13 cellular contexts compared by ENCODE assay signal in the genomic region with DNA sequence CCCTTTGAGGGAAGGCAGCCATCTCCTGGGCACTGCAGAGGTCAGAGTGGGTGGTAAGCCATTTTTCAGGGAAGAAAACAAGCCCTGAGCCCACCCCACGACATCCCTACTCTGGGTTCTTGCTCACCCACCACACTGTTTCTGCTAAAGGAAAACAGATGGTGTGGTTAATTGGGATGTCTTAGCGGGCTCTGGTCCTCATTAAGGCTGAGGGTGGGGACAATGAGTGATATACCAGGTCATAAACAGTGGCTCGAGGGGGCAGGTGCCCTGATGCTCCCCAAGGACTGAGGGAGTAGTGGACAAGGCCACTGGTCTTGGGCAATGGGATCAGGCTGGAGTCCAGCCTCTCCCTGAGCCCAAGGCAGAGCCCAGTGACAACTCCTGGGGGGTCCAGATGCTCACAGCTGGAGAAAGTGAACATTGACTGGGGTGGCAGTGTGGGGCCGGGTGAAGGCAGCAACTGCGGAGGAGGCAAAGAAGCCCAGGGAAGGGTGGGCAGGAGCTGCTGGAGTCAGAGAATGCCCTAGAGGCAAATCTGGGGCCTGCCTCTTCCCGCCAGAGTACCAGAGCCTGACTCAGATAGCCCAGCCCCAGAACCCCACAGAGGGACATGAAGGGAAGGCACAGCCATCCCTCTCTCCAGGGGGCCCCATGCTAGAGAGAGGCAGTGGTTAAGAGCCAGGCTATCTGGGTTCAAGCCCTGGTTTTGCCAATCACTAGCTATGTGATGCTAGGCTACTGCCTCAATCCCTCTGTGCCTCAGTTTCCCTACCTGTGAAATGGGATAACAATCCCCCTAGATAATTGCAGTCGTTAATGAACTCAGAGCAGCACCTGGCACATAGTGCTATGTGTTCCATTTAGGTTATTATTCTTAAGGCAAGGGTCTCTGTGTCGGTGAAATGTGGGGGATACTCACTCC.
A peak's percentile ranks its signal among the peaks of the same experiment; 100 is the strongest.
DNase-seq lines count a peak whose midpoint lies in the region; TF ChIP-seq lines count a peak whose summit lies in the region.
"Had no signal": no experiment of that assay in that cellular context is flagged by ENCODE, and none has a peak within 500 bp of the region (broad histone marks: within the 10 kb centered on the region; RNA-seq: fewer than 3 reads in every experiment).

No MANE protein-coding gene starts in this region.

- H3K36me3 ChIP-seq in H7 (replicated peaks; ENCODE audit: control insufficient read depth, insufficient read depth, low read length) = no peaks in the 10 kb centered on the region
- no peaks in the 10 kb centered on the region for H3K36me3 ChIP-seq in adipocyte (ENCODE audit: control insufficient read depth, insufficient read depth, low read length, severe bottlenecking)
- H3K36me3 ChIP-seq in cardiac muscle cell = no peaks in the 10 kb centered on the region
- H3K36me3 ChIP-seq in spleen = no peaks in the 10 kb centered on the region
- H3K36me3 ChIP-seq: neutrophil had no signal

- DNase-seq in H7 = peak; percentile 61
- peak; percentile 89 for DNase-seq in adipocyte (ENCODE audit: low read depth)
- DNase-seq in cardiac muscle cell (ENCODE audit: low read depth in 1 of 2, low spot score in 1 of 2) = no peak
- peak; percentile 52 for DNase-seq in spleen
- no peak for DNase-seq in mucosa of gallbladder (ENCODE audit: low spot score)
- DNase-seq in NCI-H1092 treated with DMSO at 0.1 percent for 48 hours (lab: John Stamatoyannopoulos, UW) = no peak
- DNase-seq in activated CD8-positive, alpha-beta memory T cell treated with anti-CD3 and anti-CD28 coated beads, Interleukin-2, amount 50 U/mL, for 48 hours = no peak
- DNase-seq in DMS53 (lab: John Stamatoyannopoulos, UW) = no peak
- DNase-seq: activated CD8-positive, alpha-beta T cell treated with anti-CD3 and anti-CD28 coated beads for 36 hours; DND-41; KG1; stimulated activated CD4-positive, alpha-beta T cell treated with anti-CD3 and anti-CD28 coated beads, Interleukin-12 subunit alpha, Interleukin-12 subunit beta, amount 100 ng/mL, for 4 hours had no signal

- no peak overlapping the region for H3K4me3 ChIP-seq in H7 (ENCODE audit: insufficient read depth, low read depth, low read length)
- H3K4me3 ChIP-seq in adipocyte (ENCODE audit: low read length) = no peak overlapping the region
- H3K4me3 ChIP-seq in cardiac muscle cell = no peak overlapping the region
- no peak overlapping the region for H3K4me3 ChIP-seq in spleen

- intact Hi-C loops in spleen (cut with DNase I; ENCODE audit: low total_unique reads) = no loop called here

- 69 to 81% (median 77%) methylated on average over 7 to 8 of the region's 8 CpGs for WGBS in spleen, 5 donors

- H3K9me3 ChIP-seq in adipocyte (ENCODE audit: control insufficient read depth, low read length) = no peaks in the 10 kb centered on the region
- H3K9me3 ChIP-seq in cardiac muscle cell (ENCODE audit: low read depth) = no peaks in the 10 kb centered on the region
- peaks cover 0 to 8% (median 0%) of the 10 kb centered on the region in 8 donors for H3K9me3 ChIP-seq in spleen
- H3K9me3 ChIP-seq: neutrophil had no signal

- H3K4me1 ChIP-seq in adipocyte (ENCODE audit: control insufficient read depth, insufficient read depth, low read length) = peaks cover 73% of the 10 kb centered on the region
- peaks cover 25% of the 10 kb centered on the region for H3K4me1 ChIP-seq in cardiac muscle cell (ENCODE audit: low read depth)
- H3K4me1 ChIP-seq in spleen = peaks cover 9 to 68% (median 37%) of the 10 kb centered on the region in 6 donors

- H3K9ac ChIP-seq in adipocyte (ENCODE audit: low read length) = no peak overlapping the region

- peak overlapping the region; percentile 78 for H3K27ac ChIP-seq in cardiac muscle cell
- peak overlapping the region in 7 of 8 donors; percentile 1 to 54 (median 21) for H3K27ac ChIP-seq in spleen
- H3K27ac ChIP-seq: neutrophil had no signal

- no peak for TF ChIP-seq CTCF in cardiac muscle cell (IDR thresholded peaks at IDR 0.05; ENCODE audit: low read depth, low read length)
- no peak for TF ChIP-seq CTCF in spleen (IDR thresholded peaks at IDR 0.05 in 8 of 11, conservative IDR thresholded peaks at IDR 0.05 in 3 of 11)

- H3K27me3 ChIP-seq in H7 (ENCODE audit: control insufficient read depth, insufficient read depth, low read length) (no peaks in the 10 kb centered on the region), adipocyte (replicated peaks; ENCODE audit: control insufficient read depth, insufficient read depth, low read length) (no peaks in the 10 kb centered on the region), cardiac muscle cell (no peaks in the 10 kb centered on the region), spleen (replicated peaks in 1 of 7) (peaks cover 0 to 7% (median 0%) of the 10 kb centered on the region in 7 donors)

- TF ChIP-seq POLR2A in spleen (IDR thresholded peaks at IDR 0.05) = no peak

Comparison
In these comparisons a context has a peak if more than half of its experiments do, and no peak if none do; other contexts are left out.
1. DNase-seq: peak in H7 (single experiment), adipocyte (single experiment) and spleen (single experiment); none in cardiac muscle cell (0 of 2), mucosa of gallbladder (single experiment), NCI-H1092 treated with DMSO at 0.1 percent for 48 hours (single experiment), activated CD8-positive, alpha-beta memory T cell treated with anti-CD3 and anti-CD28 coated beads, Interleukin-2, amount 50 U/mL, for 48 hours (single experiment) and DMS53 (single experiment).